Comparison of ENCODE assay signal across 22 cellular contexts in genomic region chr5:116510525-116510924, GRCh38.
"Had no signal": no experiment of that assay in that cellular context is flagged by ENCODE, and none has a peak within 500 bp of the region (broad histone marks: within the 10 kb centered on the region; RNA-seq: fewer than 3 reads in every experiment).

No MANE protein-coding gene starts in this region.

- H3K4me3 ChIP-seq: ascending aorta, colonic mucosa, heart left ventricle, lower lobe of right lung, SJCRH30, skin epidermis, suprapubic skin had no signal

- H3K27me3 Mint-ChIP-seq: activated naive CD8-positive, alpha-beta T cell treated with anti-CD3 and anti-CD28 coated beads, Interleukin-2, amount 50 U/mL, for 24 hours; naive B cell; type B pancreatic cell had no signal

- H3K4me1 Mint-ChIP-seq: activated naive CD8-positive, alpha-beta T cell treated with anti-CD3 and anti-CD28 coated beads, Interleukin-2, amount 50 U/mL, for 24 hours; naive B cell had no signal

- ATAC-seq: activated naive CD8-positive, alpha-beta T cell treated with anti-CD3 and anti-CD28 coated beads, Interleukin-2, amount 50 U/mL, for 24 hours; esophagus mucosa; foreskin keratinocyte; lower lobe of right lung; stimulated activated naive CD8-positive, alpha-beta T cell treated with anti-CD3 and anti-CD28 coated beads, Interleukin-15, Interleukin-2, amounts not matched to agents 100 U/mL and 50 U/mL, for 24 hours had no signal

- H3K36me3 ChIP-seq: ascending aorta, colonic mucosa, heart left ventricle, lower lobe of right lung, neutrophil, suprapubic skin had no signal

- DNase-seq: activated CD4-positive, alpha-beta T cell treated with anti-CD3 and anti-CD28 coated beads, Interleukin-2, amount 50 U/mL, for 48 hours; activated CD4-positive, CD25-positive, alpha-beta regulatory T cell treated with anti-CD3 and anti-CD28 coated beads, Interleukin-2, amount 50 U/mL, for 72 hours; activated naive CD4-positive, alpha-beta T cell treated with anti-CD3 and anti-CD28 coated beads for 36 hours; activated naive CD8-positive, alpha-beta T cell treated with anti-CD3 and anti-CD28 coated beads, Interleukin-2, amount 50 U/mL, for 24 hours; colonic mucosa; foreskin keratinocyte; heart left ventricle; lower lobe of right lung; midbrain; naive B cell; posterior cingulate gyrus; right cardiac atrium; stimulated activated naive CD8-positive, alpha-beta T cell treated with anti-CD3 and anti-CD28 coated beads, Interleukin-15, Interleukin-2, amounts not matched to agents 100 U/mL and 50 U/mL, for 24 hours; T-helper 2 cell had no signal

- H3K4me3 Mint-ChIP-seq: activated naive CD4-positive, alpha-beta T cell treated with anti-CD3 and anti-CD28 coated beads for 36 hours; activated naive CD8-positive, alpha-beta T cell treated with anti-CD3 and anti-CD28 coated beads, Interleukin-2, amount 50 U/mL, for 24 hours; naive B cell; type B pancreatic cell had no signal

- H3K27ac ChIP-seq: ascending aorta, colonic mucosa, foreskin keratinocyte, heart left ventricle, lower lobe of right lung, neutrophil, skin epidermis, suprapubic skin had no signal

- H3K9me3 Mint-ChIP-seq: activated naive CD4-positive, alpha-beta T cell treated with anti-CD3 and anti-CD28 coated beads for 36 hours; activated naive CD8-positive, alpha-beta T cell treated with anti-CD3 and anti-CD28 coated beads, Interleukin-2, amount 50 U/mL, for 24 hours; activated T-helper 2 cell treated with anti-CD3 and anti-CD28 coated beads, Interferon-gamma antibody, Interleukin-2, Interleukin-4, amounts not matched to agents 10 μg/mL and 5 μg/mL and 100 μg/mL, durations not matched to agents 14 hours and 24 hours and 36 hours; type B pancreatic cell had no signal

- H3K4me1 ChIP-seq: ascending aorta, colonic mucosa, foreskin keratinocyte, suprapubic skin had no signal

- H3K27me3 ChIP-seq: ascending aorta, colonic mucosa, foreskin keratinocyte, heart left ventricle, neutrophil, SJCRH30, suprapubic skin had no signal

- H3K9me3 ChIP-seq: ascending aorta, colonic mucosa, heart left ventricle, lower lobe of right lung, neutrophil, SJCRH30, suprapubic skin had no signal

- H3K27ac Mint-ChIP-seq: activated naive CD4-positive, alpha-beta T cell treated with anti-CD3 and anti-CD28 coated beads for 36 hours; activated naive CD8-positive, alpha-beta T cell treated with anti-CD3 and anti-CD28 coated beads, Interleukin-2, amount 50 U/mL, for 24 hours; activated T-helper 2 cell treated with anti-CD3 and anti-CD28 coated beads, Interferon-gamma antibody, Interleukin-2, Interleukin-4, amounts not matched to agents 10 μg/mL and 5 μg/mL and 100 μg/mL, durations not matched to agents 14 hours and 24 hours and 36 hours; type B pancreatic cell had no signal
